ENCODE assay signal across 11 cellular contexts in the genomic region with DNA sequence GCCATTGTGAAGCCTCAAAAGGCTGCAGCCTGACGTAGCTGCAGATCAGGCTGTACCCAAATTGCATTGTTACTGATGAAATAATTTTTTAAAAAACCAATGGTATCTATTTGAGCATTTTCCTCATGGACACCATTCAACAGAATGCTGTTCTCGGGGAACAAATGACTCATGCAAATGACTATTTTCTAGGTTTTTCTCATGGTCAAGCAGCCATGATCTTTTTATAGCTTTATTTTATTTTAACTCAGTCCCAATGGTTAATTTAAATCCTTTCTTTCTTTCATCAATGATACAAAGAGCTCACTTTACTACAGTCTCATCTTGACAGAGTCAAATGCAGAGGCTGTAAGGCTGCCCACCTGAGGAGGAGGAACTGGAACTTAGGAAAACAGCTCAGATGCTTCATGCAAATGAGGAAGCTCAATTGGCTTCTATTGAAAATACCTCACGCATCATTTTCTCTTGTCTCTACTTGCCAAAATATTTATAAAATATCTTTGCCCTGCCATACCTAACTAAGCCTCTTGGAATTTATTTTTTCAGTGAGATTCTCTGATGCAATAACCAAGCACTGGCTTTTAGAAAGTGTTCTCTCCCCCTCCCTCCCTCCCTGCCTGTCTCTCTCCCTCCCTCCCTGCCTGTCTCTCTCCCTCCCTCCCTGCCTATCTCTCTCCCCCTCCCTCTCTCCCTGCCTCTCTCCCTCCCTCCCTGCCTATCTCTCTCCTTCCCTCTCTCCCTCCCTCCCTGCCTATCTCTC.
DNase-seq lines count a peak whose midpoint lies in the region; ATAC-seq and TF ChIP-seq lines count a peak whose summit lies in the region.
"Had no signal": no experiment of that assay in that cellular context is flagged by ENCODE, and none has a peak within 500 bp of the region (broad histone marks: within the 10 kb centered on the region; RNA-seq: fewer than 3 reads in every experiment).

No MANE protein-coding gene starts in this region.

- no peak overlapping the region for H3K4me3 ChIP-seq in mesenchymal stem cell (ENCODE audit: insufficient read depth in 1 of 2, low read depth in 1 of 2, low read length in 2 of 2)
- no peak overlapping the region for H3K4me3 ChIP-seq in lower leg skin (ENCODE audit: low read depth, poor library complexity, severe bottlenecking)
- no peak overlapping the region for H3K4me3 ChIP-seq in neuronal stem cell (ENCODE audit: low read length in 2 of 2)
- H3K4me3 ChIP-seq: HAP-1, lung had no signal

- DNase-seq in mesenchymal stem cell (no peak), lower leg skin (ENCODE audit: low spot score in 2 of 2) (no peak), UCSD-AML1 (lab: John Stamatoyannopoulos, UW; ENCODE audit: unreplicated experiment) (no peak), neuronal stem cell (ENCODE audit: low spot score) (no peak)
- no peak for DNase-seq in activated naive CD4-positive, alpha-beta T cell treated with anti-CD3 and anti-CD28 coated beads, Interleukin-2, amount 50 U/mL, for 16 hours

- H3K23ac ChIP-seq in mesenchymal stem cell (ENCODE audit: low read length in 2 of 2) (no peak overlapping the region), neuronal stem cell (ENCODE audit: low read depth, low read length, poor library complexity) (no peak overlapping the region)

- H2AK5ac ChIP-seq in mesenchymal stem cell (ENCODE audit: low read length, severe bottlenecking) (no peak overlapping the region), neuronal stem cell (ENCODE audit: low read depth, low read length) (no peak overlapping the region)

- H2BK15ac ChIP-seq in mesenchymal stem cell (ENCODE audit: low read depth, poor library complexity, severe bottlenecking) (no peak overlapping the region), neuronal stem cell (ENCODE audit: low read length) (no peak overlapping the region)

- H3K27me3 ChIP-seq in mesenchymal stem cell (ENCODE audit: control insufficient read depth in 1 of 2, insufficient read depth in 1 of 2, low read length in 2 of 2): no peaks in the 10 kb centered on the region
- H3K27me3 ChIP-seq in neuronal stem cell (ENCODE audit: control insufficient read depth in 3 of 3, insufficient read depth in 3 of 3, low read depth in 1 of 3, low read length in 3 of 3): no peaks in the 10 kb centered on the region

- H3K14ac ChIP-seq in mesenchymal stem cell (ENCODE audit: low read length in 2 of 2): no peak overlapping the region
- no peak overlapping the region for H3K14ac ChIP-seq in neuronal stem cell (ENCODE audit: low read length)

- H3K36me3 ChIP-seq in mesenchymal stem cell (ENCODE audit: control insufficient read depth in 1 of 2, insufficient read depth in 2 of 2, low read depth in 1 of 2, low read length in 2 of 2): no peaks in the 10 kb centered on the region
- peaks cover 2 to 10% of the 10 kb centered on the region in 2 donors for H3K36me3 ChIP-seq in neuronal stem cell (replicated peaks in 1 of 2; ENCODE audit: control insufficient read depth in 2 of 2, insufficient read depth in 2 of 2, low read length in 2 of 2)
- H3K36me3 ChIP-seq: HAP-1 had no signal

- no peak for TF ChIP-seq POLR2A in lower leg skin (IDR thresholded peaks at IDR 0.05)

- H2BK120ac ChIP-seq in mesenchymal stem cell (ENCODE audit: low read depth, low read length): no peak overlapping the region
- H2BK120ac ChIP-seq in neuronal stem cell (ENCODE audit: low read depth, low read length): no peak overlapping the region

- no peaks in the 10 kb centered on the region for H3K9me3 ChIP-seq in mesenchymal stem cell (ENCODE audit: control insufficient read depth, low read length)
- peaks cover 8 to 11% of the 10 kb centered on the region in 2 donors for H3K9me3 ChIP-seq in neuronal stem cell (replicated peaks in 1 of 2; ENCODE audit: control insufficient read depth in 2 of 2, insufficient read depth in 1 of 2, low read depth in 1 of 2, low read length in 2 of 2)
- H3K9me3 ChIP-seq: HAP-1 had no signal

- peaks cover 8% of the 10 kb centered on the region for H3K4me1 ChIP-seq in mesenchymal stem cell (ENCODE audit: control insufficient read depth, insufficient read depth, low read depth, low read length)
- H3K4me1 ChIP-seq in neuronal stem cell (ENCODE audit: control insufficient read depth in 2 of 2, insufficient read depth in 1 of 2, low read depth in 1 of 2, low read length in 2 of 2): peaks cover 13 to 31% of the 10 kb centered on the region in 2 donors
- H3K4me1 ChIP-seq: HAP-1 had no signal

- H3K4me2 ChIP-seq in mesenchymal stem cell (ENCODE audit: low read length, poor library complexity, severe bottlenecking) (no peak overlapping the region), neuronal stem cell (ENCODE audit: insufficient read depth, low read length, poor library complexity, severe bottlenecking) (no peak overlapping the region)

- H4K8ac ChIP-seq in mesenchymal stem cell (ENCODE audit: low read length) (no peak overlapping the region), neuronal stem cell (ENCODE audit: low read depth, low read length) (no peak overlapping the region)

- H2BK12ac ChIP-seq in mesenchymal stem cell (ENCODE audit: low read length in 2 of 2) (peak overlapping the region in 1 of 2 experiments; percentile 59), neuronal stem cell (ENCODE audit: low read length) (no peak overlapping the region)

- H3K79me1 ChIP-seq in mesenchymal stem cell (replicated peaks; ENCODE audit: low read length, poor library complexity, severe bottlenecking): no peaks in the 10 kb centered on the region
- H3K79me1 ChIP-seq in neuronal stem cell (ENCODE audit: low read depth, low read length): no peaks in the 10 kb centered on the region

- no peak overlapping the region for H2BK5ac ChIP-seq in mesenchymal stem cell (ENCODE audit: low read depth, low read length, poor library complexity, severe bottlenecking)
- H2BK5ac ChIP-seq in neuronal stem cell (ENCODE audit: low read length): no peak overlapping the region

- H3K18ac ChIP-seq in mesenchymal stem cell (ENCODE audit: low read depth in 1 of 2, low read length in 2 of 2): no peak overlapping the region
- no peak overlapping the region for H3K18ac ChIP-seq in neuronal stem cell (ENCODE audit: low read length)

- WGBS in mesenchymal stem cell: 94% methylated on average over 2 of the region's 3 CpGs
- 54 to 57% methylated on average over 3 of the region's 3 CpGs for WGBS in lower leg skin, 2 donors
- WGBS in neuronal stem cell (ENCODE audit: extremely low coverage in 2 of 2, insufficient read length in 2 of 2, insufficient replicate concordance in 1 of 2), 2 donors: no CpG with 5 or more reads among the region's 3 CpGs

- H3K9ac ChIP-seq in mesenchymal stem cell (ENCODE audit: low read length) (peak overlapping the region; percentile 41), neuronal stem cell (ENCODE audit: low read depth, low read length, poor library complexity) (no peak overlapping the region)

- H3K27ac ChIP-seq in angular gyrus (ENCODE audit: low read depth, low read length): peak overlapping the region; percentile 59
- H3K27ac ChIP-seq in mesenchymal stem cell (ENCODE audit: low read length, poor library complexity, severe bottlenecking): no peak overlapping the region
- H3K27ac ChIP-seq in neuronal stem cell (replicated peaks; ENCODE audit: low read length): no peak overlapping the region

- no peak for TF ChIP-seq CTCF in lower leg skin (IDR thresholded peaks at IDR 0.05)

- intact Hi-C loops in lower leg skin (cut with DNase I; ENCODE audit: low total_unique reads): no loop called here

- ATAC-seq in GM18858 (IDR thresholded peaks at IDR 0.05; ENCODE audit: unreplicated experiment) (peak; percentile 53), HG02798 (IDR thresholded peaks at IDR 0.05; ENCODE audit: poor library complexity, unreplicated experiment) (peak; percentile 59)
- ATAC-seq: activated CD4-positive, CD25-positive, alpha-beta regulatory T cell treated with anti-CD3 and anti-CD28 coated beads, Interleukin-2, amount 50 U/mL, for 24 hours had no signal

- no peak overlapping the region for H4K91ac ChIP-seq in mesenchymal stem cell (ENCODE audit: low read length)
- H4K91ac ChIP-seq in neuronal stem cell (ENCODE audit: low read depth, low read length, poor library complexity): no peak overlapping the region

- H3K4ac ChIP-seq in mesenchymal stem cell (ENCODE audit: low read depth in 1 of 2, low read length in 2 of 2) (no peak overlapping the region), neuronal stem cell (ENCODE audit: low read length) (no peak overlapping the region)

- H2AFZ ChIP-seq in mesenchymal stem cell (ENCODE audit: low read depth, low read length) (no peak overlapping the region), neuronal stem cell (ENCODE audit: low read length) (no peak overlapping the region)
